In genomic region chr12:78470354-78471195, GRCh38 we compare ENCODE assay signal across 7 cellular contexts.
DNase-seq lines count a peak whose midpoint lies in the region; TF ChIP-seq lines count a peak whose summit lies in the region.

No MANE protein-coding gene starts in this region.

- BruUV-seq in PC-9 (replicated peaks; lab: Mats Ljungman, UMichigan) = no TSS peak

- POLR2A ChIA-PET in PC-9 (lab: Charles Lee; ENCODE audit: unreplicated experiment) = no interaction called here

- 80 to 86% methylated on average over 3 of the region's 3 CpGs for WGBS in thyroid gland, 2 donors

- CTCF ChIA-PET in PC-9 (lab: Charles Lee) = interaction anchor here (1.2 to 1.6 kb wide), 2 partner anchors 704 to 874 kb away, joined by 3 to 8 read pairs; no protein-coding TSS in a partner anchor

- DNase-seq in HS-27A (ENCODE audit: low read depth) = peak; percentile 15
- peak in 1 of 2 experiments; percentile 9 for DNase-seq in PC-9
- DNase-seq in fibroblast of the conjunctiva (ENCODE audit: low read depth) = peak; percentile 23
- peak; percentile 40 to 59 for DNase-seq in thyroid gland
- DNase-seq in stimulated activated naive CD4-positive, alpha-beta T cell (lab: John Stamatoyannopoulos, UW) = no peak
- DNase-seq in activated CD4-positive, CD25-positive, alpha-beta regulatory T cell (lab: John Stamatoyannopoulos, UW) = no peak

- H3K79me2 ChIP-seq in PC-9 (ENCODE audit: low read depth) = no peaks in the 10 kb centered on the region

- no peaks in the 10 kb centered on the region for H4K20me1 ChIP-seq in PC-9 (ENCODE audit: insufficient read depth)

- H3K4me3 ChIP-seq in PC-9 (no peak overlapping the region), thyroid gland (replicated peaks in 1 of 3) (no peak overlapping the region)

- H3K9me3 ChIP-seq in PC-9 (ENCODE audit: insufficient read depth, low read depth) (no peaks in the 10 kb centered on the region), thyroid gland (no peaks in the 10 kb centered on the region)

- H3K4me2 ChIP-seq in PC-9 = no peak overlapping the region

- no peak overlapping the region for H2AFZ ChIP-seq in PC-9

- no peaks in the 10 kb centered on the region for H3F3A ChIP-seq in PC-9 (ENCODE audit: insufficient read depth, low read depth)

- intact Hi-C loops in PC-9 (cut with micrococcal nuclease; ENCODE audit: unreplicated experiment) (loop anchor here (1.0 to 2.0 kb wide), 3 partner anchors 536 to 874 kb away; no protein-coding TSS in a partner anchor), thyroid gland (cut with DNase I) (no loop called here)

- no peak for TF ChIP-seq POLR2A in thyroid gland (IDR thresholded peaks at IDR 0.05)

- H3K27me3 ChIP-seq in PC-9 (ENCODE audit: insufficient read depth, low read depth) = no peaks in the 10 kb centered on the region
- no peaks in the 10 kb centered on the region for H3K27me3 ChIP-seq in thyroid gland

- no peaks in the 10 kb centered on the region for H3K4me1 ChIP-seq in PC-9 (replicated peaks; ENCODE audit: insufficient read depth)
- no peaks in the 10 kb centered on the region for H3K4me1 ChIP-seq in thyroid gland

- H3K36me3 ChIP-seq in PC-9 (ENCODE audit: low read depth) (no peaks in the 10 kb centered on the region), thyroid gland (no peaks in the 10 kb centered on the region)

- H3K27ac ChIP-seq in PC-9 (no peak overlapping the region), thyroid gland (no peak overlapping the region)

- peak; percentile 43 for TF ChIP-seq CTCF in GM12874 (IDR thresholded peaks at IDR 0.05; ENCODE audit: insufficient read depth, low read depth, low read length)
- peak; percentile 71 for TF ChIP-seq CTCF in PC-9 (conservative IDR thresholded peaks at IDR 0.05)
- peak in 4 of 6 experiments; percentile 49 to 51 (median 51) for TF ChIP-seq CTCF in thyroid gland (IDR thresholded peaks at IDR 0.05)

- no peaks in the 10 kb centered on the region for H3K9me2 ChIP-seq in PC-9 (ENCODE audit: insufficient read depth)

Comparison
In these comparisons a context has a peak if more than half of its experiments do, and no peak if none do; other contexts are left out.
1. DNase-seq: peak in HS-27A (single experiment), fibroblast of the conjunctiva (single experiment) and thyroid gland (2 of 2); none in stimulated activated naive CD4-positive, alpha-beta T cell (0 of 6) and activated CD4-positive, CD25-positive, alpha-beta regulatory T cell (0 of 4).
2. Peak in every context shown above with its lines, with median percentiles within 50 percentile points of each other: CTCF ChIP-seq.